Comparison of ENCODE assay signal across 1 cellular context in the genomic region with DNA sequence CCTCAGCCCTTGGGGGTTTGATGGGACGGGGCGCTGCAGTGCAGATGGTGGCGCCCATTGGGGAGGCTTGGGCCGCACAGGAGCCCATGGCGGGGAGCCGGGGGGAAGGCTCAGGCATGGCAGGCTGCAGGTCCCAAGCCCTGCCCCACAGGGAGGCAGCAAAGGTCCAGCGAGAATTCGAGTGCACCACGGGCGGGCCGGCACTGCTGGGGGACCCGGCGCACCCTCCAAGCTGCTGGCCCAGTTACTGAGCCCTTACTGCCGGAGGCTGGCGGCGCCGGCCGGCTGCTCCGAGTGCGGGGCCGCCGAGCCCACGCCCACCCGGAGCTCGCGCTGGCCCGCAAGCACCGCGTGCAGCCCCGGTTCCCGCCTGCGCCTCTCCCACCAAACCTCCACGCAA.
TF ChIP-seq lines count a peak whose summit lies in the region.

No MANE protein-coding gene starts in this region.

TF ChIP-seq in GM23338, 12 proteins besides CTCF, POLR2A, EP300 and RAD21:
- no peak for TF ChIP-seq JUNB (IDR thresholded peaks at IDR 0.05; ENCODE audit: unreplicated experiment)
- TF ChIP-seq, protein P1, sequence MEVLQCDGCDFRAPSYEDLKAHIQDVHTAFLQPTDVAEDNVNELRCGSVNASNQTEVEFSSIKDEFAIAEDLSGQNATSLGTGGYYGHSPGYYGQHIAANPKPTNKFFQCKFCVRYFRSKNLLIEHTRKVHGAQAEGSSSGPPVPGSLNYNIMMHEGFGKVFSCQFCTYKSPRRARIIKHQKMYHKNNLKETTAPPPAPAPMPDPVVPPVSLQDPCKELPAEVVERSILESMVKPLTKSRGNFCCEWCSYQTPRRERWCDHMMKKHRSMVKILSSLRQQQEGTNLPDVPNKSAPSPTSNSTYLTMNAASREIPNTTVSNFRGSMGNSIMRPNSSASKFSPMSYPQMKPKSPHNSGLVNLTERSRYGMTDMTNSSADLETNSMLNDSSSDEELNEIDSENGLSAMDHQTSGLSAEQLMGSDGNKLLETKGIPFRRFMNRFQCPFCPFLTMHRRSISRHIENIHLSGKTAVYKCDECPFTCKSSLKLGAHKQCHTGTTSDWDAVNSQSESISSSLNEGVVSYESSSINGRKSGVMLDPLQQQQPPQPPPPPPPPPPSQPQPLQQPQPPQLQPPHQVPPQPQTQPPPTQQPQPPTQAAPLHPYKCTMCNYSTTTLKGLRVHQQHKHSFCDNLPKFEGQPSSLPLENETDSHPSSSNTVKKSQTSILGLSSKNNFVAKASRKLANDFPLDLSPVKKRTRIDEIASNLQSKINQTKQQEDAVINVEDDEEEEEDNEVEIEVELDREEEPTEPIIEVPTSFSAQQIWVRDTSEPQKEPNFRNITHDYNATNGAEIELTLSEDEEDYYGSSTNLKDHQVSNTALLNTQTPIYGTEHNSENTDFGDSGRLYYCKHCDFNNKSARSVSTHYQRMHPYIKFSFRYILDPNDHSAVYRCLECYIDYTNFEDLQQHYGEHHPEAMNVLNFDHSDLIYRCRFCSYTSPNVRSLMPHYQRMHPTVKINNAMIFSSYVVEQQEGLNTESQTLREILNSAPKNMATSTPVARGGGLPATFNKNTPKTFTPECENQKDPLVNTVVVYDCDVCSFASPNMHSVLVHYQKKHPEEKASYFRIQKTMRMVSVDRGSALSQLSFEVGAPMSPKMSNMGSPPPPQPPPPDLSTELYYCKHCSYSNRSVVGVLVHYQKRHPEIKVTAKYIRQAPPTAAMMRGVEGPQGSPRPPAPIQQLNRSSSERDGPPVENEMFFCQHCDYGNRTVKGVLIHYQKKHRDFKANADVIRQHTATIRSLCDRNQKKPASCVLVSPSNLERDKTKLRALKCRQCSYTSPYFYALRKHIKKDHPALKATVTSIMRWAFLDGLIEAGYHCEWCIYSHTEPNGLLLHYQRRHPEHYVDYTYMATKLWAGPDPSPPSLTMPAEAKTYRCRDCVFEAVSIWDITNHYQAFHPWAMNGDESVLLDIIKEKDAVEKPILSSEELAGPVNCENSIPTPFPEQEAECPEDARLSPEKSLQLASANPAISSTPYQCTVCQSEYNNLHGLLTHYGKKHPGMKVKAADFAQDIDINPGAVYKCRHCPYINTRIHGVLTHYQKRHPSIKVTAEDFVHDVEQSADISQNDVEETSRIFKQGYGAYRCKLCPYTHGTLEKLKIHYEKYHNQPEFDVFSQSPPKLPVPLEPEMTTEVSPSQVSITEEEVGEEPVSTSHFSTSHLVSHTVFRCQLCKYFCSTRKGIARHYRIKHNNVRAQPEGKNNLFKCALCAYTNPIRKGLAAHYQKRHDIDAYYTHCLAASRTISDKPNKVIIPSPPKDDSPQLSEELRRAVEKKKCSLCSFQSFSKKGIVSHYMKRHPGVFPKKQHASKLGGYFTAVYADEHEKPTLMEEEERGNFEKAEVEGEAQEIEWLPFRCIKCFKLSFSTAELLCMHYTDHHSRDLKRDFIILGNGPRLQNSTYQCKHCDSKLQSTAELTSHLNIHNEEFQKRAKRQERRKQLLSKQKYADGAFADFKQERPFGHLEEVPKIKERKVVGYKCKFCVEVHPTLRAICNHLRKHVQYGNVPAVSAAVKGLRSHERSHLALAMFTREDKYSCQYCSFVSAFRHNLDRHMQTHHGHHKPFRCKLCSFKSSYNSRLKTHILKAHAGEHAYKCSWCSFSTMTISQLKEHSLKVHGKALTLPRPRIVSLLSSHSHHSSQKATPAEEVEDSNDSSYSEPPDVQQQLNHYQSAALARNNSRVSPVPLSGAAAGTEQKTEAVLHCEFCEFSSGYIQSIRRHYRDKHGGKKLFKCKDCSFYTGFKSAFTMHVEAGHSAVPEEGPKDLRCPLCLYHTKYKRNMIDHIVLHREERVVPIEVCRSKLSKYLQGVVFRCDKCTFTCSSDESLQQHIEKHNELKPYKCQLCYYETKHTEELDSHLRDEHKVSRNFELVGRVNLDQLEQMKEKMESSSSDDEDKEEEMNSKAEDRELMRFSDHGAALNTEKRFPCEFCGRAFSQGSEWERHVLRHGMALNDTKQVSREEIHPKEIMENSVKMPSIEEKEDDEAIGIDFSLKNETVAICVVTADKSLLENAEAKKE (CRISPR knock-in tag; IDR thresholded peaks at IDR 0.05) = no peak
- TF ChIP-seq CREB1 (CRISPR knock-in tag; IDR thresholded peaks at IDR 0.05; ENCODE audit: low read depth) = no peak
- TF ChIP-seq, protein P2, sequence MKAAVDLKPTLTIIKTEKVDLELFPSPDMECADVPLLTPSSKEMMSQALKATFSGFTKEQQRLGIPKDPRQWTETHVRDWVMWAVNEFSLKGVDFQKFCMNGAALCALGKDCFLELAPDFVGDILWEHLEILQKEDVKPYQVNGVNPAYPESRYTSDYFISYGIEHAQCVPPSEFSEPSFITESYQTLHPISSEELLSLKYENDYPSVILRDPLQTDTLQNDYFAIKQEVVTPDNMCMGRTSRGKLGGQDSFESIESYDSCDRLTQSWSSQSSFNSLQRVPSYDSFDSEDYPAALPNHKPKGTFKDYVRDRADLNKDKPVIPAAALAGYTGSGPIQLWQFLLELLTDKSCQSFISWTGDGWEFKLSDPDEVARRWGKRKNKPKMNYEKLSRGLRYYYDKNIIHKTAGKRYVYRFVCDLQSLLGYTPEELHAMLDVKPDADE (IDR thresholded peaks at IDR 0.05) = no peak
- TF ChIP-seq EZH2phosphoT487 (IDR thresholded peaks at IDR 0.05; ENCODE audit: unreplicated experiment) = no peak
- TF ChIP-seq, protein P3, sequence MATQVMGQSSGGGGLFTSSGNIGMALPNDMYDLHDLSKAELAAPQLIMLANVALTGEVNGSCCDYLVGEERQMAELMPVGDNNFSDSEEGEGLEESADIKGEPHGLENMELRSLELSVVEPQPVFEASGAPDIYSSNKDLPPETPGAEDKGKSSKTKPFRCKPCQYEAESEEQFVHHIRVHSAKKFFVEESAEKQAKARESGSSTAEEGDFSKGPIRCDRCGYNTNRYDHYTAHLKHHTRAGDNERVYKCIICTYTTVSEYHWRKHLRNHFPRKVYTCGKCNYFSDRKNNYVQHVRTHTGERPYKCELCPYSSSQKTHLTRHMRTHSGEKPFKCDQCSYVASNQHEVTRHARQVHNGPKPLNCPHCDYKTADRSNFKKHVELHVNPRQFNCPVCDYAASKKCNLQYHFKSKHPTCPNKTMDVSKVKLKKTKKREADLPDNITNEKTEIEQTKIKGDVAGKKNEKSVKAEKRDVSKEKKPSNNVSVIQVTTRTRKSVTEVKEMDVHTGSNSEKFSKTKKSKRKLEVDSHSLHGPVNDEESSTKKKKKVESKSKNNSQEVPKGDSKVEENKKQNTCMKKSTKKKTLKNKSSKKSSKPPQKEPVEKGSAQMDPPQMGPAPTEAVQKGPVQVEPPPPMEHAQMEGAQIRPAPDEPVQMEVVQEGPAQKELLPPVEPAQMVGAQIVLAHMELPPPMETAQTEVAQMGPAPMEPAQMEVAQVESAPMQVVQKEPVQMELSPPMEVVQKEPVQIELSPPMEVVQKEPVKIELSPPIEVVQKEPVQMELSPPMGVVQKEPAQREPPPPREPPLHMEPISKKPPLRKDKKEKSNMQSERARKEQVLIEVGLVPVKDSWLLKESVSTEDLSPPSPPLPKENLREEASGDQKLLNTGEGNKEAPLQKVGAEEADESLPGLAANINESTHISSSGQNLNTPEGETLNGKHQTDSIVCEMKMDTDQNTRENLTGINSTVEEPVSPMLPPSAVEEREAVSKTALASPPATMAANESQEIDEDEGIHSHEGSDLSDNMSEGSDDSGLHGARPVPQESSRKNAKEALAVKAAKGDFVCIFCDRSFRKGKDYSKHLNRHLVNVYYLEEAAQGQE (IDR thresholded peaks at IDR 0.05; ENCODE audit: unreplicated experiment) = no peak
- TF ChIP-seq POLR2AphosphoS5 (IDR thresholded peaks at IDR 0.05; ENCODE audit: low read depth) = no peak
